Comparison of ENCODE assay signal across 20 cellular contexts in the genomic region with DNA sequence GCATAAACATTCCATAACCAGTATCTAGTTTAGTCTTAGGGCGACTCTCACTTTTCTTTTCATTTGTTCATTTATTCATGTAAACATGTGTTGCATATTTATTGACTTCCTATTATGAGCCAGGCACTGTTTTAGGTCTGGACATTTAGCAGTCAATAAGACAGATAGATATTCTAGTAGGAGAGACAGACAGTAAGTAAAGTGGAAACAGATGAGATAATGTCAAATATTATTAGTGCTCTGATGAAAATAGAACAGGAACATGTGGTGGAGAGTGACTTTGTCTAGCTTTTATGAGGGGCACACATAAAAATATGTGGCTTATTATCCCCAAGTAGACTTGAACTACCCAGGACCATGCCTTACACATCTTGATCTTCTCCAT.
DNase-seq lines count a peak whose midpoint lies in the region; ATAC-seq and TF ChIP-seq lines count a peak whose summit lies in the region.
"Had no signal": no experiment of that assay in that cellular context is flagged by ENCODE, and none has a peak within 500 bp of the region (broad histone marks: within the 10 kb centered on the region; RNA-seq: fewer than 3 reads in every experiment).

No MANE protein-coding gene starts in this region.

- no peaks in the 10 kb centered on the region for H3K36me3 ChIP-seq in cardiac muscle cell
- no peaks in the 10 kb centered on the region for H3K36me3 ChIP-seq in left ventricle myocardium inferior
- H3K36me3 ChIP-seq in adrenal gland (replicated peaks in 1 of 2), result no peaks in the 10 kb centered on the region
- H3K36me3 ChIP-seq: MG63, SJSA1 had no signal

- H3K27me3 ChIP-seq in cardiac muscle cell (no peaks in the 10 kb centered on the region), left ventricle myocardium inferior (ENCODE audit: low read depth) (no peaks in the 10 kb centered on the region), adrenal gland (no peaks in the 10 kb centered on the region)
- H3K27me3 ChIP-seq: MG63, SJSA1 had no signal

- DNase-seq in cardiac muscle cell (ENCODE audit: low read depth in 1 of 2, low spot score in 1 of 2), result no peak
- no peak for DNase-seq in cardiac septum (ENCODE audit: low spot score)
- DNase-seq in left ventricle myocardium inferior, result no peak
- no peak for DNase-seq in nephron progenitor cell
- no peak for DNase-seq in type B pancreatic cell (ENCODE audit: extremely low spot score, unreplicated experiment)
- DNase-seq in activated CD8-positive, alpha-beta memory T cell treated with anti-CD3 and anti-CD28 coated beads, Interleukin-2, amount 10 ng/mL, durations not matched to agents 7 days and 5 days, result no peak
- no peak for DNase-seq in adrenal gland
- no peak for DNase-seq in NCI-H2029 treated with DMSO at 0.1 percent for 48 hours (lab: John Stamatoyannopoulos, UW)
- DNase-seq: Calu3, DND-41, HCEC 1CT, KBM-7, MG63, NCI-H1105 treated with DMSO at 0.1 percent for 48 hours, NCI-H146, NCI-H1930, NCI-H446, NCI-H524 treated with DMSO at 0.1 percent for 48 hours, NCI-H774 had no signal

- H3K4me3 ChIP-seq in cardiac muscle cell, result no peak overlapping the region
- no peak overlapping the region for H3K4me3 ChIP-seq in left ventricle myocardium inferior
- no peak overlapping the region for H3K4me3 ChIP-seq in adrenal gland
- H3K4me3 ChIP-seq: MG63, SJSA1 had no signal

- intact Hi-C loops in cardiac septum (cut with DNase I) (loop anchor here (5.0 kb wide), 1 partner anchor 37 kb away; no protein-coding TSS in a partner anchor), left ventricle myocardium inferior (cut with micrococcal nuclease) (no loop called here), adrenal gland (cut with DNase I) (loop anchor here in 1 of 2 donors (10.0 kb wide), 1 partner anchor 681 kb away; no protein-coding TSS in a partner anchor)

- H3K4me3 Mint-ChIP-seq in nephron progenitor cell (no peak overlapping the region), type B pancreatic cell (no peak overlapping the region)
- no peak overlapping the region for H3K4me3 Mint-ChIP-seq in activated CD8-positive, alpha-beta memory T cell treated with anti-CD3 and anti-CD28 coated beads, Interleukin-2, amount 10 ng/mL, durations not matched to agents 7 days and 5 days

- peaks cover 3% of the 10 kb centered on the region for H3K27me3 Mint-ChIP-seq in nephron progenitor cell (ENCODE audit: low read depth, poor library complexity)
- no peaks in the 10 kb centered on the region for H3K27me3 Mint-ChIP-seq in type B pancreatic cell
- H3K27me3 Mint-ChIP-seq in activated CD8-positive, alpha-beta memory T cell treated with anti-CD3 and anti-CD28 coated beads, Interleukin-2, amount 10 ng/mL, durations not matched to agents 7 days and 5 days, result no peaks in the 10 kb centered on the region

- WGBS in adrenal gland, 4 donors, result 75 to 86% (median 78%) methylated on average over 1 of the region's 1 CpG

- H3K36me3 Mint-ChIP-seq in nephron progenitor cell (ENCODE audit: low read depth), result no peaks in the 10 kb centered on the region
- no peaks in the 10 kb centered on the region for H3K36me3 Mint-ChIP-seq in type B pancreatic cell
- H3K36me3 Mint-ChIP-seq in activated CD8-positive, alpha-beta memory T cell treated with anti-CD3 and anti-CD28 coated beads, Interleukin-2, amount 10 ng/mL, durations not matched to agents 7 days and 5 days, result no peaks in the 10 kb centered on the region

- H3K4me1 ChIP-seq in cardiac muscle cell (ENCODE audit: low read depth), result peaks cover 48% of the 10 kb centered on the region
- H3K4me1 ChIP-seq in left ventricle myocardium inferior, result peaks cover 25% of the 10 kb centered on the region
- H3K4me1 ChIP-seq in adrenal gland (replicated peaks in 1 of 2), result no peaks in the 10 kb centered on the region
- H3K4me1 ChIP-seq: SJSA1 had no signal

- peak overlapping the region; percentile 37 for H3K27ac Mint-ChIP-seq in nephron progenitor cell
- H3K27ac Mint-ChIP-seq in type B pancreatic cell, result peak overlapping the region; percentile 21
- H3K27ac Mint-ChIP-seq in activated CD8-positive, alpha-beta memory T cell treated with anti-CD3 and anti-CD28 coated beads, Interleukin-2, amount 10 ng/mL, durations not matched to agents 7 days and 5 days, result no peak overlapping the region

- H3K27ac ChIP-seq in cardiac muscle cell (peak overlapping the region; percentile 86), left ventricle myocardium inferior (replicated peaks) (peak overlapping the region; percentile 74), adrenal gland (no peak overlapping the region)
- H3K27ac ChIP-seq: SJSA1 had no signal

- TF ChIP-seq CTCF in cardiac muscle cell (IDR thresholded peaks at IDR 0.05; ENCODE audit: low read depth, low read length), result no peak
- no peak for TF ChIP-seq CTCF in left ventricle myocardium inferior (IDR thresholded peaks at IDR 0.05; ENCODE audit: borderline replicate concordance)
- TF ChIP-seq CTCF in nephron progenitor cell (IDR thresholded peaks at IDR 0.05), result no peak
- no peak for TF ChIP-seq CTCF in type B pancreatic cell (conservative IDR thresholded peaks at IDR 0.05)
- no peak for TF ChIP-seq CTCF in adrenal gland (IDR thresholded peaks at IDR 0.05)

- H3K9me3 ChIP-seq in cardiac muscle cell (ENCODE audit: low read depth) (no peaks in the 10 kb centered on the region), left ventricle myocardium inferior (replicated peaks) (no peaks in the 10 kb centered on the region), adrenal gland (replicated peaks in 1 of 3) (no peaks in the 10 kb centered on the region)
- H3K9me3 ChIP-seq: MG63, SJSA1 had no signal

- H3K9me3 Mint-ChIP-seq in nephron progenitor cell (no peaks in the 10 kb centered on the region), type B pancreatic cell (peaks cover 4% of the 10 kb centered on the region)
- H3K9me3 Mint-ChIP-seq in activated CD8-positive, alpha-beta memory T cell treated with anti-CD3 and anti-CD28 coated beads, Interleukin-2, amount 10 ng/mL, durations not matched to agents 7 days and 5 days (ENCODE audit: low read depth), result no peaks in the 10 kb centered on the region

- H3K4me1 Mint-ChIP-seq in nephron progenitor cell, result peaks cover 52% of the 10 kb centered on the region
- peaks cover 22% of the 10 kb centered on the region for H3K4me1 Mint-ChIP-seq in type B pancreatic cell (ENCODE audit: unreplicated experiment)
- H3K4me1 Mint-ChIP-seq in activated CD8-positive, alpha-beta memory T cell treated with anti-CD3 and anti-CD28 coated beads, Interleukin-2, amount 10 ng/mL, durations not matched to agents 7 days and 5 days, result no peaks in the 10 kb centered on the region

- TF ChIP-seq POLR2A in adrenal gland (IDR thresholded peaks at IDR 0.05), result no peak

- CTCF ChIA-PET in activated CD8-positive, alpha-beta memory T cell treated with anti-CD3 and anti-CD28 coated beads, Interleukin-2, amount 10 ng/mL, durations not matched to agents 7 days and 5 days (lab: Charles Lee), result no interaction called here

- ATAC-seq in activated CD8-positive, alpha-beta memory T cell treated with anti-CD3 and anti-CD28 coated beads, Interleukin-2, amount 10 ng/mL, durations not matched to agents 7 days and 5 days, result no peak

Comparison
In these comparisons a context has a peak if more than half of its experiments do, and no peak if none do; other contexts are left out.
1. H3K27ac ChIP-seq: peak in cardiac muscle cell (single experiment) and left ventricle myocardium inferior (single experiment); none in adrenal gland (0 of 5).